Comparison of ENCODE assay signal across 32 cellular contexts in the genomic region with DNA sequence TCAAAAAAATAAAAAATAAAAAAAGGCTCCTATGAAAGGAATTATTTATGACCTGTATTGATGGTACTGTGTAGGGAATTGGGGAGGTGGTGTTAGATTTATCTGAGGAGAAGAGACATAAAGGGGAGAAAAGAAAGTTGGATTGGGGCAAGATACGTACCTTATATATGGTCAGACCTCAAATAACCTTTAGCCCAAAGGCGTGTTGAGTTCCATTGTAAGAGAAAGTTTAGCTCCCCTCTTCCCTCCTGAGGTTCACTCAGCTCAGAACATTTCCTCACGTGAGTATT.
"Had no signal": no experiment of that assay in that cellular context is flagged by ENCODE, and none has a peak within 500 bp of the region (broad histone marks: within the 10 kb centered on the region; RNA-seq: fewer than 3 reads in every experiment).

No MANE protein-coding gene starts in this region.

- H3K9me3 ChIP-seq: neutrophil, pancreas, psoas muscle, right lobe of liver, sigmoid colon, spleen, suprapubic skin, testis, tibial artery, transverse colon, upper lobe of right lung, uterus had no signal

- H3K27ac Mint-ChIP-seq: naive thymus-derived CD8-positive, alpha-beta T cell; natural killer cell treated with Interleukin-12 subunit alpha and Interleukin-12 subunit beta and Interleukin-15 and Interleukin-18, amount 100 ng/mL, for 72 hours; nephron progenitor cell; progenitor cell of endocrine pancreas; stimulated activated memory B cell treated with anti-CD40 and anti-IgM and Interleukin-4, amounts not matched to agents 10 μg/mL and 1 μg/mL and 100 μg/mL, for 72 hours; stimulated activated naive CD8-positive, alpha-beta T cell treated with anti-CD3 and anti-CD28 coated beads, Interleukin-15, amount 100 ng/mL, for 72 hours; type B pancreatic cell had no signal

- FAIRE-seq: pancreas, small intestine had no signal

- H3K9me3 Mint-ChIP-seq: naive thymus-derived CD8-positive, alpha-beta T cell; nephron progenitor cell; stimulated activated memory B cell treated with anti-CD40 and anti-IgM and Interleukin-4, amounts not matched to agents 10 μg/mL and 1 μg/mL and 100 μg/mL, for 72 hours; stimulated activated naive CD8-positive, alpha-beta T cell treated with anti-CD3 and anti-CD28 coated beads, Interleukin-15, amount 100 ng/mL, for 72 hours had no signal

- H3K4me3 Mint-ChIP-seq: naive thymus-derived CD8-positive, alpha-beta T cell; natural killer cell treated with Interleukin-12 subunit alpha and Interleukin-12 subunit beta and Interleukin-15 and Interleukin-18, amount 100 ng/mL, for 72 hours; nephron progenitor cell; neural crest cell; stimulated activated memory B cell treated with anti-CD40 and anti-IgM and Interleukin-4, amounts not matched to agents 10 μg/mL and 1 μg/mL and 100 μg/mL, for 72 hours; stimulated activated naive CD8-positive, alpha-beta T cell treated with anti-CD3 and anti-CD28 coated beads, Interleukin-15, amount 100 ng/mL, for 72 hours; type B pancreatic cell had no signal

- H3K36me3 Mint-ChIP-seq: naive thymus-derived CD8-positive, alpha-beta T cell; natural killer cell treated with Interleukin-12 subunit alpha and Interleukin-12 subunit beta and Interleukin-15 and Interleukin-18, amount 100 ng/mL, for 72 hours; stimulated activated memory B cell treated with anti-CD40 and anti-IgM and Interleukin-4, amounts not matched to agents 10 μg/mL and 1 μg/mL and 100 μg/mL, for 72 hours; type B pancreatic cell had no signal

- DNase-seq: naive thymus-derived CD8-positive, alpha-beta T cell; nephron progenitor cell; nucleus accumbens; pancreas; posterior cingulate gyrus; psoas muscle; right cardiac atrium; right lobe of liver; sigmoid colon; small intestine; spleen; stimulated activated CD4-positive, alpha-beta T cell treated with anti-CD3 and anti-CD28 coated beads, Interleukin-12 subunit alpha, Interleukin-12 subunit beta, amount 100 ng/mL, for 4 hours; stimulated activated CD4-positive, alpha-beta T cell treated with anti-CD3 and anti-CD28 coated beads, Interleukin-1b, Interleukin-23, amount 100 ng/mL, for 48 hours; stimulated activated CD4-positive, alpha-beta T cell treated with anti-CD3 and anti-CD28 coated beads, Interleukin-4, amount 100 ng/mL, for 1 hour; stimulated activated CD4-positive, alpha-beta T cell treated with anti-CD3 and anti-CD28 coated beads, Interleukin-4, amount 100 ng/mL, for 4 hours; stimulated activated CD8-positive, alpha-beta memory T cell treated with anti-CD3 and anti-CD28 coated beads, Interleukin-4, amount 100 ng/mL, for 48 hours; stimulated activated naive CD4-positive, alpha-beta T cell; stimulated activated naive CD8-positive, alpha-beta T cell treated with anti-CD3 and anti-CD28 coated beads, Interleukin-15, amount 100 ng/mL, for 72 hours; stimulated activated naive CD8-positive, alpha-beta T cell treated with anti-CD3 and anti-CD28 coated beads, Interleukin-15, Interleukin-2, amounts not matched to agents 100 U/mL and 50 U/mL, for 24 hours; substantia nigra; testis; tibial artery; transverse colon; upper lobe of right lung; uterus had no signal

- H3K36me3 ChIP-seq: neutrophil, pancreas, right lobe of liver, sigmoid colon, spleen, suprapubic skin, tibial artery, transverse colon, upper lobe of right lung, uterus had no signal

- H3K27me3 ChIP-seq: neutrophil, pancreas, right lobe of liver, sigmoid colon, spleen, suprapubic skin, testis, tibial artery, transverse colon, upper lobe of right lung, uterus had no signal

- ATAC-seq: naive thymus-derived CD8-positive, alpha-beta T cell; natural killer cell treated with Interleukin-12 subunit alpha and Interleukin-12 subunit beta and Interleukin-15 and Interleukin-18, amount 100 ng/mL, for 72 hours; pancreas; psoas muscle; right cardiac atrium; right lobe of liver; stimulated activated memory B cell treated with anti-CD40 and anti-IgM and Interleukin-4, amounts not matched to agents 10 μg/mL and 1 μg/mL and 100 μg/mL, for 72 hours; stimulated activated naive CD8-positive, alpha-beta T cell treated with anti-CD3 and anti-CD28 coated beads, Interleukin-15, amount 100 ng/mL, for 72 hours; stimulated activated naive CD8-positive, alpha-beta T cell treated with anti-CD3 and anti-CD28 coated beads, Interleukin-15, Interleukin-2, amounts not matched to agents 100 U/mL and 50 U/mL, for 24 hours; upper lobe of right lung had no signal

- H3K4me1 ChIP-seq: pancreas, psoas muscle, right lobe of liver, sigmoid colon, spleen, suprapubic skin, testis, tibial artery, transverse colon, uterus had no signal

- H3K4me1 Mint-ChIP-seq: naive thymus-derived CD8-positive, alpha-beta T cell; nephron progenitor cell; neural crest cell; stimulated activated memory B cell treated with anti-CD40 and anti-IgM and Interleukin-4, amounts not matched to agents 10 μg/mL and 1 μg/mL and 100 μg/mL, for 72 hours had no signal

- H3K4me3 ChIP-seq: pancreas, psoas muscle, right lobe of liver, sigmoid colon, spleen, suprapubic skin, testis, tibial artery, transverse colon, upper lobe of right lung, uterus had no signal

- H3K27ac ChIP-seq: neutrophil, pancreas, psoas muscle, right lobe of liver, sigmoid colon, spleen, suprapubic skin, testis, tibial artery, transverse colon, upper lobe of right lung, uterus had no signal
